Comparison of ENCODE assay signal across 11 cellular contexts in the genomic region with DNA sequence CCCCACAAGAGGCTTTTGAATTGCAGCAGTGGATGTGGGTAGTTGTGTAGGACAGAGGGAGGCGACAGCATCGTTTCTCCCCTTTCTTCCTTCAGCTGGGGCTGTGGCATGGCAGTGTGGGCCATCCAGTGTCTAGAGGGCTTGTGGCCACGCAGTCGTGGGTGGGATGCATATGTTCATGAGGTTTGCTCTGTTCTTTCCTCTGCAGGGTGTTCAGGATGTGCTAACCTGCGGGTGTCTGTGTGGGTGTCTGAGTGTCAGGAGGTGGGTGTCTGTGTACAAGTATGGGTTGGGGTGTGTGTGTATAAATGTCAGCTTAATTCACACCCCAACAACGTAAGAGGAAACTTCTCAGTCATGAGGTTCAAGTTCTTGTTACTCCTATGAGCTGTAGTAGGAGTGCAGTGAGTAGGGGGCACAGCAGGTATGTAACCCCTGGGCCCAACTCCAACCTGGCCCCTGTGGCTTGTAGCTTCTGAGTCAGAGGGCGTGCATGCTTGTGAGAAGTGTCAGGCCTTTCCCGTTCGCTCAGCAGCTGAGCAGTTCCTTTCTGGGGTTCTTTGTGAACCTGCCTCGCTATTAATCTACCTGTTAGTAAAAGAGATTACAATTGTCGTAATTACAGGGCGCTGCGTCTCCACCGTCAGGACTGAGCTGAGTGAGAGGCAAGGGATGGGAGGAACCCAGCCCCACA. TPM values are rescaled to one million over a fixed set of nuclear protein-coding genes. Genes with fewer than 3 reads are reported as not detected.
DNase-seq lines count a peak whose midpoint lies in the region; ATAC-seq and TF ChIP-seq lines count a peak whose summit lies in the region.
"Had no signal": no experiment of that assay in that cellular context is flagged by ENCODE, and none has a peak within 500 bp of the region (broad histone marks: within the 10 kb centered on the region; RNA-seq: fewer than 3 reads in every experiment).

No MANE protein-coding gene starts in this region.

- 28 to 50% methylated on average over 2 to 4 of the region's 14 CpGs for WGBS in gastroesophageal sphincter (ENCODE audit: low coverage in 1 of 2), 2 donors

- H3K9me3 Mint-ChIP-seq in activated T-cell treated with anti-CD3 and anti-CD28 coated beads, Interleukin-2, amount 50 U/mL, for 4 hours = no peaks in the 10 kb centered on the region
- H3K9me3 Mint-ChIP-seq: H9 had no signal

- TF ChIP-seq CTCF in gastroesophageal sphincter (IDR thresholded peaks at IDR 0.05) = no peak

- H3K4me1 Mint-ChIP-seq in activated T-cell treated with anti-CD3 and anti-CD28 coated beads, Interleukin-2, amount 50 U/mL, for 4 hours (ENCODE audit: low read depth) = peaks cover 15% of the 10 kb centered on the region

- no peak overlapping the region for H3K4me3 ChIP-seq in gastroesophageal sphincter
- H3K4me3 ChIP-seq: SJSA1 had no signal

- peak overlapping the region in 3 of 4 donors; percentile 57 to 63 (median 60) for H3K27ac ChIP-seq in gastroesophageal sphincter
- H3K27ac ChIP-seq: SJSA1 had no signal

- peaks cover 0 to 9% of the 10 kb centered on the region in 2 donors for H3K36me3 ChIP-seq in gastroesophageal sphincter
- H3K36me3 ChIP-seq: SJSA1 had no signal

- H3K4me1 ChIP-seq in gastroesophageal sphincter = peaks cover 0 to 100% (median 47%) of the 10 kb centered on the region in 3 donors

- no peaks in the 10 kb centered on the region for H3K27me3 ChIP-seq in gastroesophageal sphincter
- H3K27me3 ChIP-seq: SJSA1 had no signal

- DNase-seq in NCI-H2081 (lab: John Stamatoyannopoulos, UW) = peak; percentile 81 to 87
- DNase-seq in activated T-cell treated with anti-CD3 and anti-CD28 coated beads, Interleukin-2, amount 50 U/mL, for 4 hours = peak; percentile 30
- peak; percentile 44 to 71 for DNase-seq in stimulated activated CD8-positive, alpha-beta memory T cell treated with anti-CD3 and anti-CD28 coated beads, Interleukin-7, amount 100 ng/mL, for 4 hours (ENCODE audit: low read depth in 2 of 2)
- DNase-seq: amygdala, H9 had no signal

- ATAC-seq in activated T-cell treated with anti-CD3 and anti-CD28 coated beads, Interleukin-2, amount 50 U/mL, for 4 hours = peak; percentile 70 to 75
- ATAC-seq in gastroesophageal sphincter (no peak), HG02623 (IDR thresholded peaks at IDR 0.05; ENCODE audit: unreplicated experiment) (no peak), GM18519 (IDR thresholded peaks at IDR 0.05; ENCODE audit: low FRiP score, unreplicated experiment) (no peak), GM21515 (IDR thresholded peaks at IDR 0.05; ENCODE audit: unreplicated experiment) (no peak), HG03159 (IDR thresholded peaks at IDR 0.05; ENCODE audit: unreplicated experiment) (no peak)

- no peaks in the 10 kb centered on the region for H3K36me3 Mint-ChIP-seq in activated T-cell treated with anti-CD3 and anti-CD28 coated beads, Interleukin-2, amount 50 U/mL, for 4 hours (ENCODE audit: insufficient read depth)

- no peak overlapping the region for H3K4me3 Mint-ChIP-seq in activated T-cell treated with anti-CD3 and anti-CD28 coated beads, Interleukin-2, amount 50 U/mL, for 4 hours
- H3K4me3 Mint-ChIP-seq: H9 had no signal

- no peak for TF ChIP-seq POLR2A in gastroesophageal sphincter (IDR thresholded peaks at IDR 0.05)

- H3K27me3 Mint-ChIP-seq in activated T-cell treated with anti-CD3 and anti-CD28 coated beads, Interleukin-2, amount 50 U/mL, for 4 hours (ENCODE audit: low read depth) = no peaks in the 10 kb centered on the region

- H3K9me3 ChIP-seq in gastroesophageal sphincter = no peaks in the 10 kb centered on the region
- H3K9me3 ChIP-seq: SJSA1 had no signal

- no peak for TF ChIP-seq EP300 in gastroesophageal sphincter (IDR thresholded peaks at IDR 0.05)

RNA-seq across cellular contexts. Expression of a gene that starts 49.0 kb away (rescaled TPM):
- 10 to 100 TPM; 11.1 to 20.4 (median 16.1) TPM for total RNA-seq in activated T-cell treated with anti-CD3 and anti-CD28 coated beads, Interleukin-2, amount 50 U/mL, for 4 hours
- 100 to 1,000 TPM in 1 of 4 donors, 10 to 100 TPM in 3; 44.7 to 145 (median 72.4) TPM for total RNA-seq in gastroesophageal sphincter

RNA-seq across cellular contexts. Expression of a gene that starts 58.4 kb away (rescaled TPM):
- total RNA-seq in activated T-cell treated with anti-CD3 and anti-CD28 coated beads, Interleukin-2, amount 50 U/mL, for 4 hours = 1 to 10 TPM; 1.9 to 3.0 (median 2.9) TPM
- 10 to 100 TPM in 2 of 4 donors, 1 to 10 TPM in 2; 9.9 to 11.8 (median 10.8) TPM for total RNA-seq in gastroesophageal sphincter
- total RNA-seq: SJSA1 had no signal

Comparison
In these comparisons a context has a peak if more than half of its experiments do, and no peak if none do; other contexts are left out.
1. DNase-seq: peak in every context shown above with its lines; median percentile 84 in NCI-H2081; 58 in stimulated activated CD8-positive, alpha-beta memory T cell treated with anti-CD3 and anti-CD28 coated beads, Interleukin-7, amount 100 ng/mL, for 4 hours; 30 in activated T-cell treated with anti-CD3 and anti-CD28 coated beads, Interleukin-2, amount 50 U/mL, for 4 hours.
2. ATAC-seq: peak in activated T-cell treated with anti-CD3 and anti-CD28 coated beads, Interleukin-2, amount 50 U/mL, for 4 hours (2 of 2); none in gastroesophageal sphincter (single experiment), HG02623 (single experiment), GM18519 (single experiment), GM21515 (single experiment) and HG03159 (single experiment).